In genomic region chr16:4105848-4106247, GRCh38 we compare ENCODE assay signal across 20 cellular contexts.
"Had no signal": no experiment of that assay in that cellular context is flagged by ENCODE, and none has a peak within 500 bp of the region (broad histone marks: within the 10 kb centered on the region; RNA-seq: fewer than 3 reads in every experiment).

No MANE protein-coding gene starts in this region.

- H3K4me2 ChIP-seq: SK-N-SH had no signal

- ATAC-seq: HepG2 had no signal

- H3K9me3 ChIP-seq: SK-N-SH had no signal

- DNase-seq: IMR-90, Karpas-422, KG1, MM.1S, NCI-H1092 treated with DMSO at 0.1 percent for 48 hours, NCI-H1436, NCI-H187, NCI-H2029, NCI-H2081 treated with DMSO at 0.1 percent for 48 hours, NCI-H2171, NCI-H226, NCI-H446, NCI-H510A, NCI-H524 treated with DMSO at 0.1 percent for 48 hours, NCI-H69, NCI-H774, SHP77, SK-N-SH had no signal

- H3K27ac ChIP-seq: RWPE1 had no signal

- H3K9ac ChIP-seq: SK-N-SH had no signal
